ENCODE assay signal across 1 cellular context in the genomic region with DNA sequence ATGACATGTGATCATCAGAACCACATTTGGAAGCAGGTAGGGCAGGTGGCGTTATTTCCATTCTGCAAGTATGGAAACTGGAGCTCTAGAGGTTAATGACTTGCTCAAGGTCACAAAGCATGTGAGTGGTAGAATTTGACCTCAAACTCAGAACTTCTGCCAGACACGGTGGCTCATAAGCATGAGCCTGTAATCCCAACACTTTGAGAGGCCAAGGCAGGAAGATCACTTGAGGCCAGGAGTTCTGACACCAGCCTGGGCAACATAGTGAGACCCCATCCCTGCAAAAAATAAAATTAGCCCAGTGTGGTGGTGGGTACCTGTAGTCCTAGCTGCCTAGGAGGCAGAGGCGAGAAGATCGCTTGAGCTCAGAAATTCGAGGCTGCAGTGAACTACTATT.
TF ChIP-seq lines count a peak whose summit lies in the region.

No MANE protein-coding gene starts in this region.

TF ChIP-seq in HCT116, 20 proteins besides CTCF, POLR2A, EP300 and RAD21:
- no peak for TF ChIP-seq TCF7L2 (IDR thresholded peaks at IDR 0.05; ENCODE audit: borderline replicate concordance, extremely low read depth, insufficient read depth, insufficient read length)
- TF ChIP-seq CEBPB (IDR thresholded peaks at IDR 0.05; ENCODE audit: low read depth) = no peak
- TF ChIP-seq SIN3A (IDR thresholded peaks at IDR 0.05; ENCODE audit: low read depth) = no peak
- no peak for TF ChIP-seq SP1 (IDR thresholded peaks at IDR 0.05; ENCODE audit: low read depth)
- TF ChIP-seq EZH2phosphoT487 (IDR thresholded peaks at IDR 0.05; ENCODE audit: borderline replicate concordance) = no peak
- TF ChIP-seq, protein P1, sequence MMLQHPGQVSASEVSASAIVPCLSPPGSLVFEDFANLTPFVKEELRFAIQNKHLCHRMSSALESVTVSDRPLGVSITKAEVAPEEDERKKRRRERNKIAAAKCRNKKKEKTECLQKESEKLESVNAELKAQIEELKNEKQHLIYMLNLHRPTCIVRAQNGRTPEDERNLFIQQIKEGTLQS (IDR thresholded peaks at IDR 0.05) = no peak
- TF ChIP-seq FOSL1 (IDR thresholded peaks at IDR 0.05; ENCODE audit: low read depth) = no peak
